ENCODE assay signal across 22 cellular contexts in the genomic region with DNA sequence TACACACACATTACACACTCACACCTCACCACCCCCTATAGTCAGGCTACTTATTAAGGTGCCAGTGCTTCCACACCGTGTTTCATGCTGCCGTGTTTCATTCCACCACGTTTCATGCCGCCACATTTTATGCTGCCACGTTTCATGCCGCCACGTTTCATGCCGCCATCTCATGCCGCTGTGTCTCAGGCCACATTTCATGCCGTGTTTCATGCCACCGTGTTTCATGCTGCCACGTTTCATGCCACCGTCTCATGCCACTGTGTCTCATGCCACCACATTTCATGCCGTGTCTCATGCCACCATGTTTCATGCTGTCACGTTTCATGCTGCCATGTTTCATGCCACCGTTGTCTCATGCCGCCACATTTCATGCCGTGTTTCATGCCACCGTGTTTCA.
"Had no signal": no experiment of that assay in that cellular context is flagged by ENCODE, and none has a peak within 500 bp of the region (broad histone marks: within the 10 kb centered on the region; RNA-seq: fewer than 3 reads in every experiment).

No MANE protein-coding gene starts in this region.

- H3K4me3 ChIP-seq: MG63 had no signal

- H3K9ac ChIP-seq: SK-N-SH had no signal

- DNase-seq: Karpas-422, KG1, MG63, NCI-H1092, NCI-H1105 treated with DMSO at 0.1 percent for 48 hours, NCI-H1417 treated with DMSO at 0.1 percent for 48 hours, NCI-H146, NCI-H1694 treated with DMSO at 0.1 percent for 48 hours, NCI-H1930, NCI-H2081, NCI-H2107, NCI-H2227 treated with DMSO at 0.1 percent for 48 hours, NCI-H510A, NCI-H524 treated with DMSO at 0.1 percent for 48 hours, NCI-H69, NCI-H774, PC-3, SHP77, SK-N-SH had no signal

- H3K27ac ChIP-seq: HL-60, RWPE1 had no signal

- H3K4me2 ChIP-seq: SK-N-SH had no signal

- ATAC-seq: Panc1, PC-3 had no signal

- H3K9me3 ChIP-seq: MG63, SK-N-SH had no signal

- H3K27me3 ChIP-seq: MG63 had no signal
